In genomic region chr1:200877839-200878551, GRCh38 we compare ENCODE assay signal across 10 cellular contexts. TPM values are rescaled to one million over a fixed set of nuclear protein-coding genes. Genes with fewer than 3 reads are reported as not detected.
DNase-seq lines count a peak whose midpoint lies in the region; ATAC-seq and TF ChIP-seq lines count a peak whose summit lies in the region.
"Had no signal": no experiment of that assay in that cellular context is flagged by ENCODE, and none has a peak within 500 bp of the region (broad histone marks: within the 10 kb centered on the region; RNA-seq: fewer than 3 reads in every experiment).

No MANE protein-coding gene starts in this region.

- CTCF ChIA-PET in HEK293T (lab: Yijun Ruan, JAX): no interaction called here

- peak; percentile 69 for DNase-seq in activated CD8-positive, alpha-beta memory T cell treated with anti-CD3 and anti-CD28 coated beads for 24 hours
- DNase-seq in activated CD8-positive, alpha-beta memory T cell treated with anti-CD3 and anti-CD28 coated beads, Interleukin-2, amount 50 U/mL, for 48 hours: no peak
- peak; percentile 42 for DNase-seq in activated T-cell treated with anti-CD3 and anti-CD28 coated beads, Interleukin-2, amount 50 U/mL, for 1 hour
- DNase-seq in stimulated activated CD8-positive, alpha-beta memory T cell treated with anti-CD3 and anti-CD28 coated beads, Interleukin-7, amount 100 ng/mL, for 48 hours (ENCODE audit: extremely low read depth in 1 of 2, low read depth in 1 of 2): peak; percentile 33 to 68
- DNase-seq in dermis blood vessel endothelial cell (no peak), HEK293T (ENCODE audit: extremely low spot score) (no peak), MG63 (no peak)
- DNase-seq: SJCRH30 had no signal

- POLR2A ChIA-PET in HEK293T (lab: Yijun Ruan, JAX): no interaction called here

- no peaks in the 10 kb centered on the region for H3K9me3 ChIP-seq in MG63
- H3K9me3 ChIP-seq: SJCRH30 had no signal

- peak; percentile 55 for ATAC-seq in HG03159 (IDR thresholded peaks at IDR 0.05; ENCODE audit: unreplicated experiment)

- no peak overlapping the region for H3K4me3 ChIP-seq in MG63
- H3K4me3 ChIP-seq: SJCRH30 had no signal

- H3K36me3 ChIP-seq in MG63: no peaks in the 10 kb centered on the region
- H3K36me3 ChIP-seq: SJCRH30 had no signal

- peaks cover 13% of the 10 kb centered on the region for H3K27me3 ChIP-seq in MG63
- H3K27me3 ChIP-seq: SJCRH30 had no signal

TF ChIP-seq in HEK293T, 16 proteins besides CTCF, POLR2A, EP300 and RAD21:
- TF ChIP-seq ARNT (IDR thresholded peaks at IDR 0.05) (no peak), NFRKB (IDR thresholded peaks at IDR 0.05) (no peak), FOXM1 (IDR thresholded peaks at IDR 0.05; ENCODE audit: borderline replicate concordance) (no peak), BHLHE40 (IDR thresholded peaks at IDR 0.05; ENCODE audit: borderline replicate concordance) (no peak)

RNA-seq across cellular contexts. Expression of gene GPR25, which starts 5.2 kb away (rescaled TPM):
- not detected in 2 replicates for total RNA-seq in dermis blood vessel endothelial cell
- total RNA-seq in MG63 (2014; rRNA removed; shearing (Covaris generic); ENCODE audit: low replicate concordance): not detected in 2 replicates
- total RNA-seq: bronchial epithelial cell, SJCRH30 had no signal

RNA-seq across cellular contexts. Expression of gene INAVA, which starts 16.7 kb away (rescaled TPM):
- under 0.01 and 0.17 TPM in 2 replicates for total RNA-seq in dermis blood vessel endothelial cell
- total RNA-seq in MG63 (2014; rRNA removed; shearing (Covaris generic); ENCODE audit: low replicate concordance): not detected in 2 replicates

Comparison
In these comparisons a context has a peak if more than half of its experiments do, and no peak if none do; other contexts are left out.
1. DNase-seq: peak in activated CD8-positive, alpha-beta memory T cell treated with anti-CD3 and anti-CD28 coated beads for 24 hours (single experiment), activated T-cell treated with anti-CD3 and anti-CD28 coated beads, Interleukin-2, amount 50 U/mL, for 1 hour (single experiment) and stimulated activated CD8-positive, alpha-beta memory T cell treated with anti-CD3 and anti-CD28 coated beads, Interleukin-7, amount 100 ng/mL, for 48 hours (2 of 2); none in activated CD8-positive, alpha-beta memory T cell treated with anti-CD3 and anti-CD28 coated beads, Interleukin-2, amount 50 U/mL, for 48 hours (single experiment), dermis blood vessel endothelial cell (single experiment), HEK293T (single experiment) and MG63 (single experiment).